Comparison of ENCODE assay signal across 1 cellular context in genomic region chr6:26305097-26305841, GRCh38.
TF ChIP-seq lines count a peak whose summit lies in the region.

No MANE protein-coding gene starts in this region.

TF ChIP-seq in WTC11, 78 proteins besides CTCF, POLR2A, EP300 and RAD21 (continued from another document):
- TF ChIP-seq, protein P1, sequence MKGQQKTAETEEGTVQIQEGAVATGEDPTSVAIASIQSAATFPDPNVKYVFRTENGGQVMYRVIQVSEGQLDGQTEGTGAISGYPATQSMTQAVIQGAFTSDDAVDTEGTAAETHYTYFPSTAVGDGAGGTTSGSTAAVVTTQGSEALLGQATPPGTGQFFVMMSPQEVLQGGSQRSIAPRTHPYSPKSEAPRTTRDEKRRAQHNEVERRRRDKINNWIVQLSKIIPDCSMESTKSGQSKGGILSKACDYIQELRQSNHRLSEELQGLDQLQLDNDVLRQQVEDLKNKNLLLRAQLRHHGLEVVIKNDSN (CRISPR knock-in tag; IDR thresholded peaks at IDR 0.05): peak; percentile 60; the same call in 1 of the 2 replicates
- TF ChIP-seq, protein P2, sequence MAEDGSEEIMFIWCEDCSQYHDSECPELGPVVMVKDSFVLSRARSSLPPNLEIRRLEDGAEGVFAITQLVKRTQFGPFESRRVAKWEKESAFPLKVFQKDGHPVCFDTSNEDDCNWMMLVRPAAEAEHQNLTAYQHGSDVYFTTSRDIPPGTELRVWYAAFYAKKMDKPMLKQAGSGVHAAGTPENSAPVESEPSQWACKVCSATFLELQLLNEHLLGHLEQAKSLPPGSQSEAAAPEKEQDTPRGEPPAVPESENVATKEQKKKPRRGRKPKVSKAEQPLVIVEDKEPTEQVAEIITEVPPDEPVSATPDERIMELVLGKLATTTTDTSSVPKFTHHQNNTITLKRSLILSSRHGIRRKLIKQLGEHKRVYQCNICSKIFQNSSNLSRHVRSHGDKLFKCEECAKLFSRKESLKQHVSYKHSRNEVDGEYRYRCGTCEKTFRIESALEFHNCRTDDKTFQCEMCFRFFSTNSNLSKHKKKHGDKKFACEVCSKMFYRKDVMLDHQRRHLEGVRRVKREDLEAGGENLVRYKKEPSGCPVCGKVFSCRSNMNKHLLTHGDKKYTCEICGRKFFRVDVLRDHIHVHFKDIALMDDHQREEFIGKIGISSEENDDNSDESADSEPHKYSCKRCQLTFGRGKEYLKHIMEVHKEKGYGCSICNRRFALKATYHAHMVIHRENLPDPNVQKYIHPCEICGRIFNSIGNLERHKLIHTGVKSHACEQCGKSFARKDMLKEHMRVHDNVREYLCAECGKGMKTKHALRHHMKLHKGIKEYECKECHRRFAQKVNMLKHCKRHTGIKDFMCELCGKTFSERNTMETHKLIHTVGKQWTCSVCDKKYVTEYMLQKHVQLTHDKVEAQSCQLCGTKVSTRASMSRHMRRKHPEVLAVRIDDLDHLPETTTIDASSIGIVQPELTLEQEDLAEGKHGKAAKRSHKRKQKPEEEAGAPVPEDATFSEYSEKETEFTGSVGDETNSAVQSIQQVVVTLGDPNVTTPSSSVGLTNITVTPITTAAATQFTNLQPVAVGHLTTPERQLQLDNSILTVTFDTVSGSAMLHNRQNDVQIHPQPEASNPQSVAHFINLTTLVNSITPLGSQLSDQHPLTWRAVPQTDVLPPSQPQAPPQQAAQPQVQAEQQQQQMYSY (CRISPR knock-in tag; IDR thresholded peaks at IDR 0.05): no peak
